In the genomic region with DNA sequence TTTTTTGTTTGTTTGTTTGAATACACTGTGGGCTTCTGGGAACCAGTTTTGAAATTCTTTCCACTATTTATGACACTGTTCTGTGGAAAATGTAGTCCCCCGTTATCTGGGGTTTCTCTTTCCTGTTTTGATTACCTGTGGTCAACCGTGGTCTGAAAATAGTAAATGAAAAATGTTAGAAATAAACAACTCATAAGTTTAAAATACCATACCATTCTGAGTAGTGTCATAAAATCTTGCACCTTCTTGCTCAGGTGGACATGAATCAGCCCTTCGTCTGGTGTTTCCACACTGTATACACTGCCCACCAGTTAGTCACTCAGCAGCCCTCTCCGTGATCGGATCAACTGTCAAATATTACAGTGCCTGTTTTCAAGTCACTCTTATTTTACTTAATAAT, we compare ENCODE assay signal across 14 cellular contexts. TPM values are rescaled to one million over a fixed set of nuclear protein-coding genes. Genes with fewer than 3 reads are reported as not detected.
DNase-seq lines count a peak whose midpoint lies in the region; ATAC-seq and TF ChIP-seq lines count a peak whose summit lies in the region.
"Had no signal": no experiment of that assay in that cellular context is flagged by ENCODE, and none has a peak within 500 bp of the region (broad histone marks: within the 10 kb centered on the region; RNA-seq: fewer than 3 reads in every experiment).

No MANE protein-coding gene starts in this region.

- H3K36me3 Mint-ChIP-seq in progenitor cell of endocrine pancreas (ENCODE audit: insufficient read depth), result no peaks in the 10 kb centered on the region
- H3K36me3 Mint-ChIP-seq: naive thymus-derived CD4-positive, alpha-beta T cell had no signal

- DNase-seq in kidney tubule cell (ENCODE audit: low spot score) (peak; percentile 10), progenitor cell of endocrine pancreas (ENCODE audit: low spot score, unreplicated experiment) (no peak)
- no peak for DNase-seq in activated CD4-positive, alpha-beta T cell treated with anti-CD3 and anti-CD28 coated beads for 1 hour
- DNase-seq: anterior cingulate cortex; CD8-positive, alpha-beta memory T cell; KBM-7; kidney; naive thymus-derived CD4-positive, alpha-beta T cell; NCI-H2171 had no signal

- H3K4me1 Mint-ChIP-seq in progenitor cell of endocrine pancreas (ENCODE audit: low read depth), result peaks cover 4% of the 10 kb centered on the region

- no peak overlapping the region for H3K4me3 Mint-ChIP-seq in progenitor cell of endocrine pancreas (ENCODE audit: low read depth)
- H3K4me3 Mint-ChIP-seq: naive thymus-derived CD4-positive, alpha-beta T cell had no signal

- H3K9me3 Mint-ChIP-seq in progenitor cell of endocrine pancreas (ENCODE audit: low read depth), result no peaks in the 10 kb centered on the region
- H3K9me3 Mint-ChIP-seq: CD8-positive, alpha-beta memory T cell; naive thymus-derived CD4-positive, alpha-beta T cell had no signal

- TF ChIP-seq CTCF in progenitor cell of endocrine pancreas (IDR thresholded peaks at IDR 0.05; ENCODE audit: unreplicated experiment), result no peak

- H3K27me3 Mint-ChIP-seq in progenitor cell of endocrine pancreas, result no peaks in the 10 kb centered on the region

- peak; percentile 43 for ATAC-seq in GM18511 (IDR thresholded peaks at IDR 0.05; ENCODE audit: unreplicated experiment)
- peak; percentile 43 for ATAC-seq in GM21529 (IDR thresholded peaks at IDR 0.05; ENCODE audit: unreplicated experiment)
- ATAC-seq in HG03565 (IDR thresholded peaks at IDR 0.05; ENCODE audit: unreplicated experiment), result peak; percentile 31
- no peak for ATAC-seq in SK-N-SH treated with all-trans-retinoic acid at 6 μM for 48 hours
- ATAC-seq: naive thymus-derived CD4-positive, alpha-beta T cell; Panc1 had no signal

- H3K27ac Mint-ChIP-seq in progenitor cell of endocrine pancreas, result no peak overlapping the region
- H3K27ac Mint-ChIP-seq: CD8-positive, alpha-beta memory T cell; naive thymus-derived CD4-positive, alpha-beta T cell had no signal

TF ChIP-seq in SK-N-SH treated with all-trans-retinoic acid at 6 μM for 48 hours, 23 proteins besides CTCF, POLR2A, EP300 and RAD21:
- TF ChIP-seq ZNF8 (CRISPR knock-in tag; IDR thresholded peaks at IDR 0.05) (no peak), ARNTL (CRISPR knock-in tag; IDR thresholded peaks at IDR 0.05; ENCODE audit: borderline replicate concordance, low read depth) (no peak), OSR1 (CRISPR knock-in tag; IDR thresholded peaks at IDR 0.05) (no peak), CSRNP3 (CRISPR knock-in tag; IDR thresholded peaks at IDR 0.05) (no peak), RARB (CRISPR knock-in tag; IDR thresholded peaks at IDR 0.05) (no peak), ZFP30 (CRISPR knock-in tag; IDR thresholded peaks at IDR 0.05) (no peak)

RNA-seq across cellular contexts. Expression of gene PAPOLA, which starts 5.1 kb away (rescaled TPM):
- total RNA-seq in progenitor cell of endocrine pancreas, result 279 and 297 TPM in 2 replicates
